7 cellular contexts compared by ENCODE assay signal in the genomic region with DNA sequence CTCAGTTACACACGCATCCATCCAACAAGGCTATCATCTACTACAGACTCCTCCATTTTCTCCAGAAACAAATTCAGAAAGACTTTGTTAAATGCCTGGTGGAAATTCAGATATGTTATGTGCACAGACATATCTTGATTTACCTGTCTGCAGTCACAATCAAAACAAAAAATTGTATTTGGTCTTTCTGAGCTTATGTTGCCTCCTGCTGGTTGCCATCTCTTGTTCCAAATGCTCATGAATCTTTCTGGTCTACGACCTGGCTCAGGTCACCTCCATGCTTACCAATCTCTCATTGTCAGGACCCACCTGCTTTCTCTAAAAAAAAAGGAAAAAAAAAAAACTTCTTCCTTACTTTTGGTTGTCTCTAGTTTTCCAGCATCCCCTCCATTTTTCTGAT.
DNase-seq lines count a peak whose midpoint lies in the region; ATAC-seq and TF ChIP-seq lines count a peak whose summit lies in the region.

No MANE protein-coding gene starts in this region.

- in situ Hi-C loops in GM13977 (cut with MboI; ENCODE audit: low pct_unique_long_range_greater_than_20kb, low sequenced_read_pairs, unreplicated experiment): no loop called here

- intact Hi-C loops in OCI-LY7 (cut with micrococcal nuclease; ENCODE audit: unreplicated experiment): loop anchor here (5.0 kb wide), 1 partner anchor 477 kb away; no protein-coding TSS in a partner anchor

- no peak overlapping the region for H3K4me2 ChIP-seq in OCI-LY7 (ENCODE audit: low read length)

- no peaks in the 10 kb centered on the region for H4K20me1 ChIP-seq in OCI-LY7 (ENCODE audit: insufficient read depth, low read length)

- no peaks in the 10 kb centered on the region for H3K4me1 ChIP-seq in OCI-LY7 (ENCODE audit: insufficient read depth, low read length, poor library complexity, severe bottlenecking)

- H3K36me3 ChIP-seq in OCI-LY7 (ENCODE audit: insufficient read depth, low read length): no peaks in the 10 kb centered on the region

- POLR2A ChIA-PET in OCI-LY7 (lab: Charles Lee): interaction anchor here (0.7 kb wide), 1 partner anchor 38 kb away, joined by 4 read pairs; no protein-coding TSS in a partner anchor

- peak; percentile 19 for DNase-seq in GM13977 (ENCODE audit: low spot score)
- DNase-seq in OCI-LY7 (ENCODE audit: low spot score): peak; percentile 20
- no peak for DNase-seq in epithelial cell of proximal tubule (ENCODE audit: low read depth)
- peak; percentile 34 for DNase-seq in pons (ENCODE audit: low spot score)
- no peak for DNase-seq in Ammon's horn (ENCODE audit: low spot score)

- TF ChIP-seq CTCF in GM13977 (IDR thresholded peaks at IDR 0.05; ENCODE audit: extremely low read depth, insufficient read depth, missing control alignments) (peak; percentile 56), OCI-LY7 (conservative IDR thresholded peaks at IDR 0.05; ENCODE audit: low read length) (peak; percentile 70), epithelial cell of proximal tubule (conservative IDR thresholded peaks at IDR 0.05; ENCODE audit: low read depth, low read length) (peak; percentile 74)

- ATAC-seq in GM21526 (IDR thresholded peaks at IDR 0.05; ENCODE audit: low FRiP score, unreplicated experiment) (no peak), GM21528 (IDR thresholded peaks at IDR 0.05; ENCODE audit: low FRiP score, unreplicated experiment) (no peak)

- no peak overlapping the region for H3K4me3 ChIP-seq in OCI-LY7 (ENCODE audit: low read depth, low read length, poor library complexity, severe bottlenecking)
- no peak overlapping the region for H3K4me3 ChIP-seq in epithelial cell of proximal tubule (ENCODE audit: low read depth, low read length)

- H3K9me3 ChIP-seq in OCI-LY7 (ENCODE audit: low read length): no peaks in the 10 kb centered on the region

- no TSS peak for BruUV-seq in OCI-LY7 (replicated peaks; lab: Mats Ljungman, UMichigan)

- CTCF ChIA-PET in OCI-LY7 (lab: Charles Lee; ENCODE audit: unreplicated experiment): no interaction called here

- no peak overlapping the region for H2AFZ ChIP-seq in OCI-LY7 (ENCODE audit: low read length)

- H3K79me2 ChIP-seq in OCI-LY7 (ENCODE audit: insufficient read depth, low read depth, low read length): no peaks in the 10 kb centered on the region

- no peak overlapping the region for H3K27ac ChIP-seq in OCI-LY7 (ENCODE audit: low read depth, low read length, poor library complexity, severe bottlenecking)

- no peaks in the 10 kb centered on the region for H3K9me2 ChIP-seq in OCI-LY7 (ENCODE audit: insufficient read depth, low read length)

Comparison
In these comparisons a context has a peak if more than half of its experiments do, and no peak if none do; other contexts are left out.
1. DNase-seq: peak in GM13977 (single experiment), OCI-LY7 (single experiment) and pons (single experiment); none in epithelial cell of proximal tubule (single experiment) and Ammon's horn (single experiment).
2. Peak in every context shown above with its lines, with median percentiles within 50 percentile points of each other: CTCF ChIP-seq.